Comparison of ENCODE assay signal across 11 cellular contexts in genomic region chr10:32413513-32413912, GRCh38. TPM values are rescaled to one million over a fixed set of nuclear protein-coding genes. Genes with fewer than 3 reads are reported as not detected.
DNase-seq lines count a peak whose midpoint lies in the region; ATAC-seq, FAIRE-seq and TF ChIP-seq lines count a peak whose summit lies in the region.
"Had no signal": no experiment of that assay in that cellular context is flagged by ENCODE, and none has a peak within 500 bp of the region (broad histone marks: within the 10 kb centered on the region; RNA-seq: fewer than 3 reads in every experiment).

No MANE protein-coding gene starts in this region.

- H4K20me1 ChIP-seq in GM23338 (replicated peaks; ENCODE audit: insufficient read depth) = no peaks in the 10 kb centered on the region

- WGBS in thyroid gland, 2 donors = 72 to 94% methylated on average over 2 of the region's 2 CpGs

- TF ChIP-seq CTCF in lower lobe of right lung (IDR thresholded peaks at IDR 0.05) (no peak), thyroid gland (IDR thresholded peaks at IDR 0.05) (no peak), GM23338 (conservative IDR thresholded peaks at IDR 0.05; ENCODE audit: low read depth in 2 of 2) (no peak)

- no peaks in the 10 kb centered on the region for H3K9me3 ChIP-seq in lower lobe of right lung
- H3K9me3 ChIP-seq in thyroid gland = no peaks in the 10 kb centered on the region

- DNase-seq in activated naive CD4-positive, alpha-beta T cell treated with anti-CD3 and anti-CD28 coated beads for 36 hours = peak; percentile 65
- DNase-seq in activated naive CD4-positive, alpha-beta T cell treated with anti-CD3 and anti-CD28 coated beads, Interleukin-2, amount 10 ng/mL, durations not matched to agents 7 days and 5 days = no peak
- peak; percentile 35 for DNase-seq in activated T-helper 9 cell treated with anti-CD3 and anti-CD28 coated beads, Interleukin-2, amount 50 U/mL, for 16 hours (ENCODE audit: low read depth)
- DNase-seq in lower lobe of right lung (no peak), urothelium cell line (ENCODE audit: low spot score) (peak; percentile 87), thyroid gland (no peak), GM23338 (ENCODE audit: low spot score) (no peak)
- DNase-seq: NCI-H524 treated with DMSO at 0.1 percent for 48 hours had no signal

- H3K79me2 ChIP-seq in GM23338 (replicated peaks; ENCODE audit: insufficient read depth) = no peaks in the 10 kb centered on the region

- intact Hi-C loops in activated naive CD4-positive, alpha-beta T cell treated with anti-CD3 and anti-CD28 coated beads for 36 hours (cut with micrococcal nuclease) = loop anchor here (1.0 kb wide), 3 partner anchors 33 to 169 kb away; partner anchors contain the start of gene CCDC7
- intact Hi-C loops in lower lobe of right lung (cut with DNase I) = no loop called here
- intact Hi-C loops in thyroid gland (cut with DNase I) = no loop called here

- no peaks in the 10 kb centered on the region for H3K36me3 Mint-ChIP-seq in activated naive CD4-positive, alpha-beta T cell treated with anti-CD3 and anti-CD28 coated beads for 36 hours (ENCODE audit: low read depth)
- no peaks in the 10 kb centered on the region for H3K36me3 Mint-ChIP-seq in activated naive CD4-positive, alpha-beta T cell treated with anti-CD3 and anti-CD28 coated beads, Interleukin-2, amount 10 ng/mL, durations not matched to agents 7 days and 5 days
- no peaks in the 10 kb centered on the region for H3K36me3 Mint-ChIP-seq in GM23338 (ENCODE audit: low read depth)
- H3K36me3 Mint-ChIP-seq: brain had no signal

- H3K27ac Mint-ChIP-seq in activated naive CD4-positive, alpha-beta T cell treated with anti-CD3 and anti-CD28 coated beads for 36 hours = no peak overlapping the region
- no peak overlapping the region for H3K27ac Mint-ChIP-seq in activated naive CD4-positive, alpha-beta T cell treated with anti-CD3 and anti-CD28 coated beads, Interleukin-2, amount 10 ng/mL, durations not matched to agents 7 days and 5 days
- H3K27ac Mint-ChIP-seq in GM23338 = no peak overlapping the region

- no peak overlapping the region for H3K4me2 ChIP-seq in GM23338

- CTCF ChIA-PET in activated naive CD4-positive, alpha-beta T cell treated with anti-CD3 and anti-CD28 coated beads for 36 hours (lab: Charles Lee) = no interaction called here
- CTCF ChIA-PET in activated naive CD4-positive, alpha-beta T cell treated with anti-CD3 and anti-CD28 coated beads, Interleukin-2, amount 10 ng/mL, durations not matched to agents 7 days and 5 days (lab: Charles Lee) = interaction anchor here (1.0 to 1.1 kb wide), 2 partner anchors 28 to 408 kb away, joined by 3 read pairs; no protein-coding TSS in a partner anchor

- no peak overlapping the region for H2AFZ ChIP-seq in GM23338

- peaks cover 9% of the 10 kb centered on the region for H3K4me1 Mint-ChIP-seq in activated naive CD4-positive, alpha-beta T cell treated with anti-CD3 and anti-CD28 coated beads for 36 hours (ENCODE audit: low read depth)
- no peaks in the 10 kb centered on the region for H3K4me1 Mint-ChIP-seq in activated naive CD4-positive, alpha-beta T cell treated with anti-CD3 and anti-CD28 coated beads, Interleukin-2, amount 10 ng/mL, durations not matched to agents 7 days and 5 days
- H3K4me1 Mint-ChIP-seq in GM23338 = no peaks in the 10 kb centered on the region

- no peak overlapping the region for H3K27ac ChIP-seq in lower lobe of right lung
- H3K27ac ChIP-seq in thyroid gland = no peak overlapping the region
- no peak overlapping the region for H3K27ac ChIP-seq in GM23338 (ENCODE audit: low read depth)
- H3K27ac ChIP-seq: C4-2B had no signal

- ATAC-seq in lower lobe of right lung = peak; percentile 27 to 31
- no peak for ATAC-seq in GM23338
- ATAC-seq in HG02852 (IDR thresholded peaks at IDR 0.05; ENCODE audit: unreplicated experiment) = no peak

- H3K36me3 ChIP-seq in lower lobe of right lung = no peaks in the 10 kb centered on the region
- H3K36me3 ChIP-seq in thyroid gland = no peaks in the 10 kb centered on the region
- H3K36me3 ChIP-seq in GM23338 (ENCODE audit: insufficient read depth) = no peaks in the 10 kb centered on the region

- H3K27me3 Mint-ChIP-seq in activated naive CD4-positive, alpha-beta T cell treated with anti-CD3 and anti-CD28 coated beads for 36 hours (ENCODE audit: low read depth) = no peaks in the 10 kb centered on the region
- H3K27me3 Mint-ChIP-seq in activated naive CD4-positive, alpha-beta T cell treated with anti-CD3 and anti-CD28 coated beads, Interleukin-2, amount 10 ng/mL, durations not matched to agents 7 days and 5 days = peaks cover 5% of the 10 kb centered on the region
- no peaks in the 10 kb centered on the region for H3K27me3 Mint-ChIP-seq in GM23338 (ENCODE audit: insufficient read depth, low read depth, poor library complexity)
- H3K27me3 Mint-ChIP-seq: brain had no signal

- H3K4me1 ChIP-seq in lower lobe of right lung (peaks cover 7% of the 10 kb centered on the region), thyroid gland (peaks cover 8 to 9% of the 10 kb centered on the region in 2 donors), GM23338 (ENCODE audit: insufficient read depth) (no peaks in the 10 kb centered on the region)

- H3K4me3 ChIP-seq in lower lobe of right lung (no peak overlapping the region), thyroid gland (replicated peaks in 1 of 3) (no peak overlapping the region), GM23338 (no peak overlapping the region)

- no peaks in the 10 kb centered on the region for H3F3A ChIP-seq in GM23338 (replicated peaks; ENCODE audit: low read depth)

- H3K9me2 ChIP-seq in GM23338 (ENCODE audit: insufficient read depth) = no peaks in the 10 kb centered on the region

- FAIRE-seq in urothelium cell line (lab: Jason Lieb, UNC) = peak; percentile 84

- no peak overlapping the region for H3K4me3 Mint-ChIP-seq in activated naive CD4-positive, alpha-beta T cell treated with anti-CD3 and anti-CD28 coated beads for 36 hours
- H3K4me3 Mint-ChIP-seq in activated naive CD4-positive, alpha-beta T cell treated with anti-CD3 and anti-CD28 coated beads, Interleukin-2, amount 10 ng/mL, durations not matched to agents 7 days and 5 days = no peak overlapping the region
- no peak overlapping the region for H3K4me3 Mint-ChIP-seq in GM23338
- H3K4me3 Mint-ChIP-seq: brain had no signal

- no peak for TF ChIP-seq POLR2A in thyroid gland (IDR thresholded peaks at IDR 0.05)

- H3K27me3 ChIP-seq in lower lobe of right lung (ENCODE audit: low read depth) = no peaks in the 10 kb centered on the region
- H3K27me3 ChIP-seq in thyroid gland = no peaks in the 10 kb centered on the region
- no peaks in the 10 kb centered on the region for H3K27me3 ChIP-seq in GM23338 (ENCODE audit: insufficient read depth)

- no peaks in the 10 kb centered on the region for H3K9me3 Mint-ChIP-seq in activated naive CD4-positive, alpha-beta T cell treated with anti-CD3 and anti-CD28 coated beads for 36 hours
- H3K9me3 Mint-ChIP-seq in activated naive CD4-positive, alpha-beta T cell treated with anti-CD3 and anti-CD28 coated beads, Interleukin-2, amount 10 ng/mL, durations not matched to agents 7 days and 5 days = no peaks in the 10 kb centered on the region
- H3K9me3 Mint-ChIP-seq in GM23338 = no peaks in the 10 kb centered on the region

TF ChIP-seq in GM23338, 12 proteins besides CTCF, POLR2A, EP300 and RAD21 (continues in another document):
- TF ChIP-seq POLR2AphosphoS5 (IDR thresholded peaks at IDR 0.05; ENCODE audit: low read depth) = no peak
- TF ChIP-seq ETS1 (IDR thresholded peaks at IDR 0.05) = no peak
- no peak for TF ChIP-seq ZNF114 (CRISPR knock-in tag; IDR thresholded peaks at IDR 0.05)
- TF ChIP-seq EZH2phosphoT487 (IDR thresholded peaks at IDR 0.05; ENCODE audit: unreplicated experiment) = no peak
- no peak for TF ChIP-seq REST (IDR thresholded peaks at IDR 0.05; ENCODE audit: unreplicated experiment)
- no peak for TF ChIP-seq EZH2 (IDR thresholded peaks at IDR 0.05; ENCODE audit: low read depth, unreplicated experiment)
- TF ChIP-seq CREB1 (CRISPR knock-in tag; IDR thresholded peaks at IDR 0.05; ENCODE audit: low read depth) = no peak
- TF ChIP-seq ZNF331 (CRISPR knock-in tag; IDR thresholded peaks at IDR 0.05; ENCODE audit: low read depth) = no peak

RNA-seq across cellular contexts. Expression of gene CCDC7, which starts 32.4 kb away (rescaled TPM):
- 1 to 10 TPM; 6.8 to 8.9 TPM for total RNA-seq in activated naive CD4-positive, alpha-beta T cell treated with anti-CD3 and anti-CD28 coated beads for 36 hours
- total RNA-seq in lower lobe of right lung (22.8 TPM), thyroid gland (10 to 100 TPM; 41.2 to 69.0 (median 55.2) TPM)
- 0.47 and 0.83 TPM in 2 replicates for total RNA-seq in GM23338 (2014; rRNA removed; shearing (Covaris generic))
- polyA plus RNA-seq in GM23338 (2016; fragmentation: Nextera tagmentation; extraction: Ambion mirVana) = 0.63 and 1.6 TPM in 2 replicates

Comparison
In these comparisons a context has a peak if more than half of its experiments do, and no peak if none do; other contexts are left out.
1. DNase-seq: peak in activated naive CD4-positive, alpha-beta T cell treated with anti-CD3 and anti-CD28 coated beads for 36 hours (single experiment), activated T-helper 9 cell treated with anti-CD3 and anti-CD28 coated beads, Interleukin-2, amount 50 U/mL, for 16 hours (single experiment) and urothelium cell line (single experiment); none in activated naive CD4-positive, alpha-beta T cell treated with anti-CD3 and anti-CD28 coated beads, Interleukin-2, amount 10 ng/mL, durations not matched to agents 7 days and 5 days (single experiment), lower lobe of right lung (single experiment), thyroid gland (0 of 2) and GM23338 (single experiment).
2. ATAC-seq: peak in lower lobe of right lung (2 of 2); none in GM23338 (single experiment) and HG02852 (single experiment).